Comparison of ENCODE assay signal across 8 cellular contexts in the genomic region with DNA sequence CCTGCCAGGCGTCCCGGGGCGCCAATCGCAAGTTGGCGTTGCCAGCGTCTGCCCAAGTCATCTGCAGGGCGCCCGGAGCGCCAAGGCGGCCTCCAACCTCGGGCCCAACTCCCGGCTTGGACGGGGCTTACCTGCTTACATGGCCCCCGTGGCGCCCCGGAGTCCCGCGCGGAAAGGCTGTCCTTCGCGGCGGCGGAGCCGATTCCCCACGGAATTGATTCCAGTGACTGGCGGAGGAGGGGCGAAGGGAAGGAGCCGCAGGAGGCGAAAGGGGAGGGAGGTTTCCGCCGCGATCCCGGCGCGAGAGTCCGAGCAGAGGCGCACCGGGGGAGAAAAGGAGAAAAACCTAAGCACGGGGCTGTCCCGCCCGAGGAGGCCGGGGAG. TPM values are rescaled to one million over a fixed set of nuclear protein-coding genes. Genes with fewer than 3 reads are reported as not detected.
DNase-seq lines count a peak whose midpoint lies in the region; ATAC-seq and TF ChIP-seq lines count a peak whose summit lies in the region.

No MANE protein-coding gene starts in this region.

- H3K9me3 Mint-ChIP-seq in activated T-cell treated with anti-CD3 and anti-CD28 coated beads, Interleukin-2, amount 50 U/mL, for 4 hours = no peaks in the 10 kb centered on the region
- no peaks in the 10 kb centered on the region for H3K9me3 Mint-ChIP-seq in osteocyte (ENCODE audit: unreplicated experiment)

- H3K27ac Mint-ChIP-seq in T-helper 17 cell (no peak overlapping the region), osteocyte (ENCODE audit: unreplicated experiment) (peak overlapping the region; percentile 96)

- peaks cover 57% of the 10 kb centered on the region for H3K27me3 Mint-ChIP-seq in activated T-cell treated with anti-CD3 and anti-CD28 coated beads, Interleukin-2, amount 50 U/mL, for 4 hours (ENCODE audit: low read depth)
- H3K27me3 Mint-ChIP-seq in T-helper 17 cell (peaks cover 83% of the 10 kb centered on the region), osteocyte (ENCODE audit: unreplicated experiment) (no peaks in the 10 kb centered on the region)

- H3K4me1 Mint-ChIP-seq in activated T-cell treated with anti-CD3 and anti-CD28 coated beads, Interleukin-2, amount 50 U/mL, for 4 hours (ENCODE audit: low read depth) = peaks cover 6% of the 10 kb centered on the region
- H3K4me1 Mint-ChIP-seq in T-helper 17 cell (no peaks in the 10 kb centered on the region), osteocyte (ENCODE audit: unreplicated experiment) (peaks cover 54% of the 10 kb centered on the region)

- ATAC-seq in activated T-cell treated with anti-CD3 and anti-CD28 coated beads, Interleukin-2, amount 50 U/mL, for 4 hours = peak in 1 of 2 donors; percentile 23
- no peak for ATAC-seq in T-helper 17 cell

- peak overlapping the region; percentile 61 for H3K4me3 Mint-ChIP-seq in activated T-cell treated with anti-CD3 and anti-CD28 coated beads, Interleukin-2, amount 50 U/mL, for 4 hours
- peak overlapping the region; percentile 56 for H3K4me3 Mint-ChIP-seq in T-helper 17 cell
- H3K4me3 Mint-ChIP-seq in osteocyte (ENCODE audit: unreplicated experiment) = peak overlapping the region; percentile 95

- peak overlapping the region; percentile 90 for H3K4me3 ChIP-seq in fibroblast of mammary gland (ENCODE audit: control insufficient read depth, low read depth, low read length)

- no peaks in the 10 kb centered on the region for H3K9me3 ChIP-seq in T-helper 17 cell (ENCODE audit: control insufficient read depth, low read length, poor library complexity, severe bottlenecking)

- no peaks in the 10 kb centered on the region for H3K36me3 Mint-ChIP-seq in activated T-cell treated with anti-CD3 and anti-CD28 coated beads, Interleukin-2, amount 50 U/mL, for 4 hours (ENCODE audit: insufficient read depth)
- H3K36me3 Mint-ChIP-seq in T-helper 17 cell (ENCODE audit: low read depth) (no peaks in the 10 kb centered on the region), osteocyte (ENCODE audit: unreplicated experiment) (peaks cover 2% of the 10 kb centered on the region)

- no peak for DNase-seq in activated T-cell treated with anti-CD3 and anti-CD28 coated beads, Interleukin-2, amount 50 U/mL, for 4 hours
- DNase-seq in activated T-cell treated with anti-CD3 and anti-CD28 coated beads for 4 hours (no peak), T-helper 17 cell (no peak), fibroblast of mammary gland (ENCODE audit: low read depth) (no peak), osteocyte (ENCODE audit: extremely low spot score, unreplicated experiment) (peak; percentile 88), CD1c-positive myeloid dendritic cell (ENCODE audit: extremely low spot score) (no peak), medulla oblongata (ENCODE audit: extremely low spot score) (no peak), UCSD-AML1 (lab: John Stamatoyannopoulos, UW; ENCODE audit: unreplicated experiment) (no peak)

- TF ChIP-seq CTCF in fibroblast of mammary gland (conservative IDR thresholded peaks at IDR 0.05; ENCODE audit: control insufficient read depth, insufficient read depth, low read depth, low read length) = no peak
- TF ChIP-seq CTCF in osteocyte (IDR thresholded peaks at IDR 0.05) = no peak

RNA-seq across cellular contexts. Expression of a gene that starts 0.4 kb away (rescaled TPM):
- total RNA-seq in activated T-cell treated with anti-CD3 and anti-CD28 coated beads, Interleukin-2, amount 50 U/mL, for 4 hours = 1 to 10 TPM; 1.3 to 3.1 (median 1.8) TPM
- total RNA-seq in T-helper 17 cell (under 1 TPM in 1 of 2 donors, not detected in 1; 0.05 TPM), osteocyte (140 and 142 TPM in 2 replicates)

RNA-seq across cellular contexts. Expression of a gene that starts 52.0 kb away (rescaled TPM):
- 1 to 10 TPM; 3.5 to 4.6 (median 3.5) TPM for total RNA-seq in activated T-cell treated with anti-CD3 and anti-CD28 coated beads, Interleukin-2, amount 50 U/mL, for 4 hours
- 1 to 10 TPM; 2.0 to 3.2 TPM for total RNA-seq in T-helper 17 cell
- 21.5 and 26.5 TPM in 2 replicates for total RNA-seq in osteocyte

Comparison
In these comparisons a context has a peak if more than half of its experiments do, and no peak if none do; other contexts are left out.
1. RNA of a gene that starts 0.4 kb away (total RNA-seq): 140 to 142 TPM in osteocyte; 1.3 to 3.1 TPM in activated T-cell treated with anti-CD3 and anti-CD28 coated beads, Interleukin-2, amount 50 U/mL, for 4 hours and 0.05 TPM in T-helper 17 cell; every median in the first group is over 10 times any median in the second.
2. Peak in every context shown above with its lines, with median percentiles within 50 percentile points of each other: H3K4me3 Mint-ChIP-seq.